Comparison of ENCODE assay signal across 1 cellular context in genomic region chr1:248804771-248805681, GRCh38.
A peak's percentile ranks its signal among the peaks of the same experiment; 100 is the strongest.
TF ChIP-seq lines count a peak whose summit lies in the region.

No MANE protein-coding gene starts in this region.

TF ChIP-seq in GM12878, 131 proteins besides CTCF, POLR2A, EP300 and RAD21 (continued from another document and continues in another):
- TF ChIP-seq ZNF592 (IDR thresholded peaks at IDR 0.05), result no peak
- no peak for TF ChIP-seq SREBF2 (IDR thresholded peaks at IDR 0.05; ENCODE audit: low read length)
- no peak for TF ChIP-seq ATF7 (IDR thresholded peaks at IDR 0.05; ENCODE audit: low read depth)
- no peak for TF ChIP-seq PBX3 (IDR thresholded peaks at IDR 0.05; ENCODE audit: insufficient replicate concordance, low read depth, low read length)
- TF ChIP-seq SUZ12 (IDR thresholded peaks at IDR 0.05; ENCODE audit: unreplicated experiment), result no peak
- TF ChIP-seq SRF (IDR thresholded peaks at IDR 0.05; ENCODE audit: low read depth in 2 of 2, low read length in 2 of 2), result no peak
- TF ChIP-seq NFIC (IDR thresholded peaks at IDR 0.05; ENCODE audit: low read depth, low read length), result no peak
- no peak for TF ChIP-seq FOS (IDR thresholded peaks at IDR 0.05; ENCODE audit: borderline replicate concordance, extremely low read depth, insufficient read length)
- peak; percentile 34; the same call in 1 of the 2 replicates for TF ChIP-seq POLR2AphosphoS5 (IDR thresholded peaks at IDR 0.05; ENCODE audit: low read length)
- no peak for TF ChIP-seq SP1 (IDR thresholded peaks at IDR 0.05; ENCODE audit: low read depth, low read length)
- TF ChIP-seq TCF7 (IDR thresholded peaks at IDR 0.05; ENCODE audit: borderline replicate concordance), result no peak
- peak; percentile 22; the same call in 1 of the 2 replicates for TF ChIP-seq SMAD5 (IDR thresholded peaks at IDR 0.05; ENCODE audit: low read depth)
- TF ChIP-seq NR2C2 (IDR thresholded peaks at IDR 0.05; ENCODE audit: borderline replicate concordance, control insufficient read depth, insufficient read length, low read depth), result no peak
- TF ChIP-seq CBFB (IDR thresholded peaks at IDR 0.05; ENCODE audit: low read depth), result 0 out of 2 replicates have a peak, but pooled peaks have one; percentile 16
- no peak for TF ChIP-seq FOXK2 (IDR thresholded peaks at IDR 0.05)
- TF ChIP-seq GABPA (IDR thresholded peaks at IDR 0.05; ENCODE audit: low read depth), result no peak
- no peak for TF ChIP-seq STAT1 (conservative IDR thresholded peaks at IDR 0.05)
- peak; percentile 41 for TF ChIP-seq MEF2B (IDR thresholded peaks at IDR 0.05; ENCODE audit: partially characterized antibody, poor library complexity, severe bottlenecking)
- no peak for TF ChIP-seq ZNF274 (IDR thresholded peaks at IDR 0.05; ENCODE audit: insufficient read depth, insufficient read length)
- peak; percentile 2; the same call in 1 of the 2 replicates for TF ChIP-seq CREM (IDR thresholded peaks at IDR 0.05; ENCODE audit: low read depth)
- no peak for TF ChIP-seq ELK1 (IDR thresholded peaks at IDR 0.05; ENCODE audit: low read depth, low read length)
- TF ChIP-seq SREBF1 (IDR thresholded peaks at IDR 0.05; ENCODE audit: low read length), result no peak
- TF ChIP-seq TAF1 (IDR thresholded peaks at IDR 0.05; ENCODE audit: borderline replicate concordance, low read depth, low read length), result peak; percentile 43; the same call in 1 of the 2 replicates
- peak; percentile 80 for TF ChIP-seq IKZF1 (conservative IDR thresholded peaks at IDR 0.05)
- TF ChIP-seq DPF2 (IDR thresholded peaks at IDR 0.05), result peak; percentile 61
- TF ChIP-seq CEBPZ (IDR thresholded peaks at IDR 0.05; ENCODE audit: low read depth, low read length), result no peak
- TF ChIP-seq YY1 (IDR thresholded peaks at IDR 0.05; ENCODE audit: low read depth, low read length), result peak; percentile 34; the same call in 1 of the 2 replicates
- peak; percentile 71 for TF ChIP-seq EED (IDR thresholded peaks at IDR 0.05; ENCODE audit: low read depth)
- peak; percentile 38; the same call in 1 of the 2 replicates for TF ChIP-seq TCF12 (IDR thresholded peaks at IDR 0.05; ENCODE audit: low read depth, low read length)
- TF ChIP-seq FOXM1 (IDR thresholded peaks at IDR 0.05; ENCODE audit: low read depth, low read length), result 0 out of 2 replicates have a peak, but pooled peaks have one; percentile 38
- TF ChIP-seq HDAC6 (IDR thresholded peaks at IDR 0.05; ENCODE audit: unreplicated experiment), result no peak
- TF ChIP-seq BACH1 (IDR thresholded peaks at IDR 0.05; ENCODE audit: borderline replicate concordance), result no peak
- TF ChIP-seq PAX5 (IDR thresholded peaks at IDR 0.05; ENCODE audit: borderline replicate concordance, low read depth, low read length), result peak; percentile 30; the same call in 1 of the 2 replicates
- TF ChIP-seq IRF3 (IDR thresholded peaks at IDR 0.05), result no peak
- no peak for TF ChIP-seq HDAC2 (IDR thresholded peaks at IDR 0.05)
- no peak for TF ChIP-seq NFYA (IDR thresholded peaks at IDR 0.05; ENCODE audit: borderline replicate concordance, low read depth, low read length)
- TF ChIP-seq ZBTB40 (IDR thresholded peaks at IDR 0.05; ENCODE audit: borderline replicate concordance), result no peak
- TF ChIP-seq NRF1 (conservative IDR thresholded peaks at IDR 0.05; ENCODE audit: low read depth, low read length), result no peak
- TF ChIP-seq RELA (IDR thresholded peaks at IDR 0.05; ENCODE audit: borderline replicate concordance, partially characterized antibody), result no peak
- TF ChIP-seq WRNIP1 (IDR thresholded peaks at IDR 0.05; ENCODE audit: borderline replicate concordance, low read depth, low read length), result no peak
- TF ChIP-seq E2F8 (IDR thresholded peaks at IDR 0.05; ENCODE audit: low read depth, partially characterized antibody), result no peak
- peak; percentile 74 to 79 for TF ChIP-seq IKZF2 (IDR thresholded peaks at IDR 0.05)
- TF ChIP-seq TBL1XR1 (IDR thresholded peaks at IDR 0.05; ENCODE audit: low read depth, low read length), result no peak
- no peak; the same call in 1 of the 2 replicates for TF ChIP-seq RUNX3 (IDR thresholded peaks at IDR 0.05; ENCODE audit: low read length)
- TF ChIP-seq HDGF (IDR thresholded peaks at IDR 0.05), result no peak
- no peak for TF ChIP-seq GATAD2B (conservative IDR thresholded peaks at IDR 0.05; ENCODE audit: low read depth)
- TF ChIP-seq ESRRA (IDR thresholded peaks at IDR 0.05; ENCODE audit: low read length), result no peak
- 0 out of 2 replicates have a peak, but pooled peaks have one; percentile 3 for TF ChIP-seq PKNOX1 (IDR thresholded peaks at IDR 0.05)
